Comparison of ENCODE assay signal across 24 cellular contexts in the genomic region with DNA sequence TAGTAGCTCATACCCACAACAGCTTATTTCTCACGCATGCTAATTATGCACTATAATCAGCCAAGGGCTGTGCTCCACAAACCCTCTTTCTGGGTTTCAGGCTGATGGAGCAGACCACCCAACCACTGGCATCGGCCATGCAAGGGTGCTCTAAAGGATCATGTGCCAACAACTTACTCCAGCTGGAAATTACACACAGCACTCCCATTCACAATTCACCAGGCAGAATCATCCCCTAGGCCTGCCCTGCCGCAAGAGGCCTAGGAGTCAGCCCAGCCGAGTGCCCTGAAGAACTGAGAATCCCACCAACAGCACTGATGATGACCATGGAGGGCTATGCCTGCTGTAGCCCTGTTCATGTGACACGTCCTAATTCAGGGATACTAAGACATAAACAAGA. TPM values are rescaled to one million over a fixed set of nuclear protein-coding genes. Genes with fewer than 3 reads are reported as not detected.
DNase-seq lines count a peak whose midpoint lies in the region; ATAC-seq and TF ChIP-seq lines count a peak whose summit lies in the region.
"Had no signal": no experiment of that assay in that cellular context is flagged by ENCODE, and none has a peak within 500 bp of the region (broad histone marks: within the 10 kb centered on the region; RNA-seq: fewer than 3 reads in every experiment).

No MANE protein-coding gene starts in this region.

- H3K4me3 ChIP-seq in ascending aorta, result no peak overlapping the region
- H3K4me3 ChIP-seq: A549, GM12878, MG63 had no signal

- TF ChIP-seq CTCF in ascending aorta (IDR thresholded peaks at IDR 0.05), result no peak

- H3K4me1 ChIP-seq in ascending aorta, result no peaks in the 10 kb centered on the region
- H3K4me1 ChIP-seq: A549, Caco-2 had no signal

- no peak overlapping the region for H3K4me3 Mint-ChIP-seq in activated CD4-positive, alpha-beta T cell treated with anti-CD3 and anti-CD28 coated beads, Interleukin-2, amount 10 ng/mL, durations not matched to agents 24 days and 14 days
- H3K4me3 Mint-ChIP-seq: CD8-positive, alpha-beta T cell had no signal

- intact Hi-C loops in ascending aorta (cut with DNase I), result no loop called here
- intact Hi-C loops in activated CD4-positive, alpha-beta T cell treated with anti-CD3 and anti-CD28 coated beads, Interleukin-2, amount 10 ng/mL, durations not matched to agents 24 days and 14 days (cut with micrococcal nuclease), result no loop called here

- H3K27ac ChIP-seq in cingulate gyrus (ENCODE audit: low read depth, low read length), result peak overlapping the region; percentile 91
- H3K27ac ChIP-seq in ascending aorta, result no peak overlapping the region
- H3K27ac ChIP-seq: A549 had no signal

- no peaks in the 10 kb centered on the region for H3K27me3 ChIP-seq in ascending aorta
- H3K27me3 ChIP-seq: MG63 had no signal

- ATAC-seq in GM19395 (IDR thresholded peaks at IDR 0.05; ENCODE audit: unreplicated experiment), result no peak
- ATAC-seq: A549; CD8-positive, alpha-beta T cell; GM12878 had no signal

- H3K9me3 Mint-ChIP-seq in activated CD4-positive, alpha-beta T cell treated with anti-CD3 and anti-CD28 coated beads, Interleukin-2, amount 10 ng/mL, durations not matched to agents 24 days and 14 days, result no peaks in the 10 kb centered on the region
- H3K9me3 Mint-ChIP-seq: CD8-positive, alpha-beta T cell had no signal

- no peaks in the 10 kb centered on the region for H3K9me3 ChIP-seq in ascending aorta
- H3K9me3 ChIP-seq: A549, Caco-2, MG63 had no signal

- DNase-seq in hippocampal formation (lab: John Stamatoyannopoulos, UW), result peak; percentile 39 to 53
- DNase-seq in pons (ENCODE audit: low spot score), result peak; percentile 78
- no peak for DNase-seq in ascending aorta (ENCODE audit: low spot score in 2 of 2)
- no peak for DNase-seq in activated CD4-positive, alpha-beta T cell treated with anti-CD3 and anti-CD28 coated beads, Interleukin-2, amount 10 ng/mL, durations not matched to agents 24 days and 14 days
- DNase-seq in SIG-M5 treated with dmso at 0.1 percent for 504 hours (lab: John Stamatoyannopoulos, UW; ENCODE audit: unreplicated experiment), result no peak
- DNase-seq: AML-193; Caco-2; CD8-positive, alpha-beta T cell; DMS79; EL; GDM1; GOT3; HCEC 1CT; IMR-90; KG1; MG63; NCI-H2029 treated with DMSO at 0.1 percent for 48 hours; NCI-H446 treated with DMSO at 0.1 percent for 48 hours; Right ventricle myocardium superior; RPMI8226 had no signal

- no peak overlapping the region for H3K27ac Mint-ChIP-seq in activated CD4-positive, alpha-beta T cell treated with anti-CD3 and anti-CD28 coated beads, Interleukin-2, amount 10 ng/mL, durations not matched to agents 24 days and 14 days
- H3K27ac Mint-ChIP-seq: CD8-positive, alpha-beta T cell had no signal

- H3K36me3 Mint-ChIP-seq in activated CD4-positive, alpha-beta T cell treated with anti-CD3 and anti-CD28 coated beads, Interleukin-2, amount 10 ng/mL, durations not matched to agents 24 days and 14 days (ENCODE audit: low read depth), result no peaks in the 10 kb centered on the region
- H3K36me3 Mint-ChIP-seq: CD8-positive, alpha-beta T cell had no signal

- no peaks in the 10 kb centered on the region for H3K4me1 Mint-ChIP-seq in activated CD4-positive, alpha-beta T cell treated with anti-CD3 and anti-CD28 coated beads, Interleukin-2, amount 10 ng/mL, durations not matched to agents 24 days and 14 days

- H3K27me3 Mint-ChIP-seq in activated CD4-positive, alpha-beta T cell treated with anti-CD3 and anti-CD28 coated beads, Interleukin-2, amount 10 ng/mL, durations not matched to agents 24 days and 14 days, result peaks cover 3% of the 10 kb centered on the region

- no peaks in the 10 kb centered on the region for H3K36me3 ChIP-seq in ascending aorta
- H3K36me3 ChIP-seq: MG63 had no signal

RNA-seq across cellular contexts. Expression of a gene that starts 56.4 kb away (rescaled TPM):
- total RNA-seq in ascending aorta, result 1.3 TPM
- 3.8 and 4.2 TPM in 2 replicates for total RNA-seq in activated CD4-positive, alpha-beta T cell treated with anti-CD3 and anti-CD28 coated beads, Interleukin-2, amount 10 ng/mL, durations not matched to agents 24 days and 14 days

Comparison
In these comparisons a context has a peak if more than half of its experiments do, and no peak if none do; other contexts are left out.
1. DNase-seq: peak in hippocampal formation (2 of 2) and pons (single experiment); none in ascending aorta (0 of 2), activated CD4-positive, alpha-beta T cell treated with anti-CD3 and anti-CD28 coated beads, Interleukin-2, amount 10 ng/mL, durations not matched to agents 24 days and 14 days (single experiment) and SIG-M5 treated with dmso at 0.1 percent for 504 hours (single experiment).